8 cellular contexts compared by ENCODE assay signal in genomic region chr13:26184791-26185250, GRCh38. TPM values are rescaled to one million over a fixed set of nuclear protein-coding genes. Genes with fewer than 3 reads are reported as not detected.
DNase-seq lines count a peak whose midpoint lies in the region; ATAC-seq, FAIRE-seq and TF ChIP-seq lines count a peak whose summit lies in the region.

No MANE protein-coding gene starts in this region.

- H3K4me2 ChIP-seq in HepG2 (ENCODE audit: low read depth, low read length): no peak overlapping the region

- peaks cover 17% of the 10 kb centered on the region; the same call in 1 of the 2 replicates for H3K4me1 ChIP-seq in HepG2 (ENCODE audit: insufficient read depth, low read length)

- in situ Hi-C loops in HepG2 (cut with HindIII; ENCODE audit: extremely low pct_ligation_motif_present, low pct_unique_long_range_greater_than_20kb): loop anchor here (5.0 to 25.0 kb wide), 4 partner anchors 317 to 677 kb away; no protein-coding TSS in a partner anchor

- ATAC-seq in HG02884 (IDR thresholded peaks at IDR 0.05; ENCODE audit: unreplicated experiment): peak; percentile 31
- peak; percentile 68 for ATAC-seq in HepG2
- ATAC-seq in HG02840 (IDR thresholded peaks at IDR 0.05; ENCODE audit: low FRiP score, unreplicated experiment): no peak

- TF ChIP-seq RAD21 in HepG2 (CRISPR knock-in tag; IDR thresholded peaks at IDR 0.05): peak; percentile 68

- H3K36me3 ChIP-seq in HepG2 (replicated peaks in 1 of 2; ENCODE audit: control insufficient read depth in 1 of 2, insufficient read depth in 2 of 2, low read length in 2 of 2): no peaks in the 10 kb centered on the region

- intact Hi-C loops in HepG2 (cut with micrococcal nuclease; ENCODE audit: unreplicated experiment): loop anchor here (1.0 to 5.0 kb wide), 3 partner anchors 217 to 513 kb away; no protein-coding TSS in a partner anchor

- FAIRE-seq in HepG2 (lab: Jason Lieb, UNC): peak; percentile 83

- TF ChIP-seq EP300 in HepG2 (IDR thresholded peaks at IDR 0.05; ENCODE audit: low read depth in 2 of 2, low read length in 2 of 2) (no peak), HepG2 (CRISPR knock-in tag; IDR thresholded peaks at IDR 0.05; ENCODE audit: borderline replicate concordance) (no peak)

- H3K9me3 ChIP-seq in HepG2 (ENCODE audit: low read length): no peaks in the 10 kb centered on the region

- H3K27me3 ChIP-seq in HepG2 (ENCODE audit: control insufficient read depth in 1 of 2, insufficient read depth in 2 of 2, low read length in 2 of 2): no peaks in the 10 kb centered on the region; a peak in 1 of 5 replicates

- H3K9ac ChIP-seq in HepG2 (ENCODE audit: insufficient read depth, low read depth, low read length): no peak overlapping the region

- H2AFZ ChIP-seq in HepG2 (ENCODE audit: low read length): no peak overlapping the region

- H4K20me1 ChIP-seq in HepG2 (ENCODE audit: insufficient read depth, low read length): no peaks in the 10 kb centered on the region

- CTCF ChIA-PET in HepG2 (lab: Yijun Ruan, JAX; ENCODE audit: low intra/inter-chr PET ratio, low total read pairs): interaction anchor here (0.7 to 2.4 kb wide), 5 partner anchors 298 to 514 kb away, joined by 3 to 16 read pairs (median 6); no protein-coding TSS in a partner anchor

- POLR2A ChIA-PET in HepG2 (lab: Yijun Ruan, JAX): interaction anchor here (1.0 to 2.8 kb wide), 3 partner anchors 37 to 514 kb away, joined by 4 to 9 read pairs (median 5); partner anchors contain the start of gene RNF6

- no peak overlapping the region for H3K4me3 ChIP-seq in HepG2 (replicated peaks in 1 of 3; ENCODE audit: insufficient read depth in 1 of 3, low read depth in 2 of 3, low read length in 3 of 3)

- H3K27ac ChIP-seq in HepG2 (ENCODE audit: extremely low read length, insufficient read depth, low read length): no peak overlapping the region

- BruUV-seq in HepG2 (replicated peaks; lab: Mats Ljungman, UMichigan): no TSS peak

- peak; percentile 84 for TF ChIP-seq CTCF in HepG2 (CRISPR knock-in tag; IDR thresholded peaks at IDR 0.05)

- peak; percentile 45 for DNase-seq in GF-D8 (lab: John Stamatoyannopoulos, UW)
- peak; percentile 72 for DNase-seq in NCI-H345 (lab: John Stamatoyannopoulos, UW)
- DNase-seq in activated CD4-positive, alpha-beta T cell treated with anti-CD3 and anti-CD28 coated beads for 1 hour: peak; percentile 46
- peak; percentile 82 for DNase-seq in cerebellar cortex (ENCODE audit: low spot score)
- DNase-seq in HepG2 (ENCODE audit: low spot score): peak; percentile 72
- DNase-seq in stimulated activated CD4-positive, alpha-beta T cell treated with anti-CD3 and anti-CD28 coated beads, TNF-alpha, amount 100 ng/mL, for 4 hours (ENCODE audit: low read depth in 3 of 3): peak; percentile 31 to 59 (median 44)

- H3K79me2 ChIP-seq in HepG2 (ENCODE audit: insufficient read depth, low read length): no peaks in the 10 kb centered on the region

- WGBS in HepG2 (ENCODE audit: low lambda C conversion rate): 41% methylated on average over 8 of the region's 8 CpGs

- no peak for TF ChIP-seq POLR2A in HepG2 (IDR thresholded peaks at IDR 0.05; ENCODE audit: insufficient read depth in 1 of 2, low read depth in 2 of 2, low read length in 2 of 2)

TF ChIP-seq in HepG2, 621 proteins besides CTCF, POLR2A, EP300 and RAD21:
- TF ChIP-seq, protein P1, sequence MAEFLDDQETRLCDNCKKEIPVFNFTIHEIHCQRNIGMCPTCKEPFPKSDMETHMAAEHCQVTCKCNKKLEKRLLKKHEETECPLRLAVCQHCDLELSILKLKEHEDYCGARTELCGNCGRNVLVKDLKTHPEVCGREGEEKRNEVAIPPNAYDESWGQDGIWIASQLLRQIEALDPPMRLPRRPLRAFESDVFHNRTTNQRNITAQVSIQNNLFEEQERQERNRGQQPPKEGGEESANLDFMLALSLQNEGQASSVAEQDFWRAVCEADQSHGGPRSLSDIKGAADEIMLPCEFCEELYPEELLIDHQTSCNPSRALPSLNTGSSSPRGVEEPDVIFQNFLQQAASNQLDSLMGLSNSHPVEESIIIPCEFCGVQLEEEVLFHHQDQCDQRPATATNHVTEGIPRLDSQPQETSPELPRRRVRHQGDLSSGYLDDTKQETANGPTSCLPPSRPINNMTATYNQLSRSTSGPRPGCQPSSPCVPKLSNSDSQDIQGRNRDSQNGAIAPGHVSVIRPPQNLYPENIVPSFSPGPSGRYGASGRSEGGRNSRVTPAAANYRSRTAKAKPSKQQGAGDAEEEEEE (CRISPR knock-in tag; IDR thresholded peaks at IDR 0.05; ENCODE audit: borderline replicate concordance): no peak
- TF ChIP-seq ZNF382 (CRISPR knock-in tag; IDR thresholded peaks at IDR 0.05; ENCODE audit: borderline replicate concordance) (no peak), ZNF160 (CRISPR knock-in tag; IDR thresholded peaks at IDR 0.05) (no peak), ZNF460 (CRISPR knock-in tag; IDR thresholded peaks at IDR 0.05; ENCODE audit: borderline replicate concordance) (peak; percentile 56; the same call in 1 of the 2 replicates), KLF6 (CRISPR knock-in tag; IDR thresholded peaks at IDR 0.05) (no peak), HIVEP1 (CRISPR knock-in tag; IDR thresholded peaks at IDR 0.05) (no peak), STAG1 (CRISPR knock-in tag; IDR thresholded peaks at IDR 0.05) (peak; percentile 91), SMC3 (IDR thresholded peaks at IDR 0.05; ENCODE audit: low read length) (peak; percentile 83), MAF1 (CRISPR knock-in tag; IDR thresholded peaks at IDR 0.05; ENCODE audit: borderline replicate concordance) (no peak), TAF1 (CRISPR knock-in tag; IDR thresholded peaks at IDR 0.05) (no peak), KAT2B (IDR thresholded peaks at IDR 0.05; ENCODE audit: borderline replicate concordance, low read depth, low read length) (peak; percentile 32; the same call in 1 of the 2 replicates), GTF2F1 (IDR thresholded peaks at IDR 0.05; ENCODE audit: low read length) (no peak), RFX3 (CRISPR knock-in tag; IDR thresholded peaks at IDR 0.05) (no peak), GATA4 (IDR thresholded peaks at IDR 0.05; ENCODE audit: borderline replicate concordance, low read depth) (no peak), MAFF (IDR thresholded peaks at IDR 0.05; ENCODE audit: low read depth, low read length) (no peak)
- TF ChIP-seq, protein P2, sequence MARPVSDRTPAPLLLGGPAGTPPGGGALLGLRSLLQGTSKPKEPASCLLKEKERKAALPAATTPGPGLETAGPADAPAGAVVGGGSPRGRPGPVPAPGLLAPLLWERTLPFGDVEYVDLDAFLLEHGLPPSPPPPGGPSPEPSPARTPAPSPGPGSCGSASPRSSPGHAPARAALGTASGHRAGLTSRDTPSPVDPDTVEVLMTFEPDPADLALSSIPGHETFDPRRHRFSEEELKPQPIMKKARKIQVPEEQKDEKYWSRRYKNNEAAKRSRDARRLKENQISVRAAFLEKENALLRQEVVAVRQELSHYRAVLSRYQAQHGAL (CRISPR knock-in tag; IDR thresholded peaks at IDR 0.05; ENCODE audit: not compliant biosample characterization): no peak
- TF ChIP-seq, protein P3, sequence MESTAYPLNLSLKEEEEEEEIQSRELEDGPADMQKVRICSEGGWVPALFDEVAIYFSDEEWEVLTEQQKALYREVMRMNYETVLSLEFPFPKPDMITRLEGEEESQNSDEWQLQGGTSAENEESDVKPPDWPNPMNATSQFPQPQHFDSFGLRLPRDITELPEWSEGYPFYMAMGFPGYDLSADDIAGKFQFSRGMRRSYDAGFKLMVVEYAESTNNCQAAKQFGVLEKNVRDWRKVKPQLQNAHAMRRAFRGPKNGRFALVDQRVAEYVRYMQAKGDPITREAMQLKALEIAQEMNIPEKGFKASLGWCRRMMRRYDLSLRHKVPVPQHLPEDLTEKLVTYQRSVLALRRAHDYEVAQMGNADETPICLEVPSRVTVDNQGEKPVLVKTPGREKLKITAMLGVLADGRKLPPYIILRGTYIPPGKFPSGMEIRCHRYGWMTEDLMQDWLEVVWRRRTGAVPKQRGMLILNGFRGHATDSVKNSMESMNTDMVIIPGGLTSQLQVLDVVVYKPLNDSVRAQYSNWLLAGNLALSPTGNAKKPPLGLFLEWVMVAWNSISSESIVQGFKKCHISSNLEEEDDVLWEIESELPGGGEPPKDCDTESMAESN (CRISPR knock-in tag; conservative IDR thresholded peaks at IDR 0.05): no peak

RNA-seq across cellular contexts. Expression of gene RNF6, which starts 37.3 kb away (rescaled TPM):
- total RNA-seq in HepG2 (2016; rRNA removed; fragmentation: Illumina TruSeq; extraction: Trizol): 36.8 and 57.0 TPM in 2 replicates
- total RNA-seq in HepG2 (2016; cell fraction: cytosol; rRNA removed; fragmentation: Illumina TruSeq; extraction: Trizol; ENCODE audit: low read depth): 3.7 and 5.1 TPM in 2 replicates
- 36.4 and 55.9 TPM in 2 replicates for total RNA-seq in HepG2 (2016; cell fraction: insoluble cytoplasmic fraction; rRNA removed; fragmentation: Illumina TruSeq; extraction: Trizol)
- total RNA-seq in HepG2 (2016; cell fraction: membrane; rRNA removed; fragmentation: Illumina TruSeq; extraction: Trizol): 17.4 and 17.7 TPM in 2 replicates
- total RNA-seq in HepG2 (2016; cell fraction: nucleus; rRNA removed; fragmentation: Illumina TruSeq; extraction: Trizol): 20.6 and 28.2 TPM in 2 replicates
- 11.2 and 14.6 TPM in 2 replicates for polyA plus RNA-seq in HepG2 (2011; rRNA removed)
- polyA plus RNA-seq in HepG2 (2011; cell fraction: cytosol; rRNA removed): 6.3 and 9.5 TPM in 2 replicates
- polyA plus RNA-seq in HepG2 (2011; cell fraction: nucleus; rRNA removed): 9.8 and 10.1 TPM in 2 replicates
- polyA plus RNA-seq in HepG2 (2012): 13.6 and 16.9 TPM in 2 replicates
- polyA plus RNA-seq in HepG2 (2016; cell fraction: cytosol; fragmentation: Illumina TruSeq; extraction: Trizol; ENCODE audit: low read depth): 1.6 and 2.4 TPM in 2 replicates
- polyA plus RNA-seq in HepG2 (2016; cell fraction: insoluble cytoplasmic fraction; fragmentation: Illumina TruSeq; extraction: Trizol; ENCODE audit: low read depth): 38.4 and 39.3 TPM in 2 replicates
- 6.1 and 6.2 TPM in 2 replicates for polyA plus RNA-seq in HepG2 (2016; cell fraction: membrane; fragmentation: Illumina TruSeq; extraction: Trizol; ENCODE audit: low read depth)
- 22.4 and 23.7 TPM in 2 replicates for polyA plus RNA-seq in HepG2 (2016; cell fraction: nucleus; fragmentation: Illumina TruSeq; extraction: Trizol; ENCODE audit: insufficient read depth, low read depth)
- 18.3 and 22.6 TPM in 2 replicates for polyA minus RNA-seq in HepG2 (2011; rRNA and poly(A)+ RNA removed; ENCODE audit: low replicate concordance)
- polyA minus RNA-seq in HepG2 (2011; cell fraction: cytosol; rRNA and poly(A)+ RNA removed): 13.7 and 16.2 TPM in 2 replicates
- 27.4 and 33.7 TPM in 2 replicates for polyA minus RNA-seq in HepG2 (2011; cell fraction: nucleus; rRNA and poly(A)+ RNA removed)
